In the genomic region with DNA sequence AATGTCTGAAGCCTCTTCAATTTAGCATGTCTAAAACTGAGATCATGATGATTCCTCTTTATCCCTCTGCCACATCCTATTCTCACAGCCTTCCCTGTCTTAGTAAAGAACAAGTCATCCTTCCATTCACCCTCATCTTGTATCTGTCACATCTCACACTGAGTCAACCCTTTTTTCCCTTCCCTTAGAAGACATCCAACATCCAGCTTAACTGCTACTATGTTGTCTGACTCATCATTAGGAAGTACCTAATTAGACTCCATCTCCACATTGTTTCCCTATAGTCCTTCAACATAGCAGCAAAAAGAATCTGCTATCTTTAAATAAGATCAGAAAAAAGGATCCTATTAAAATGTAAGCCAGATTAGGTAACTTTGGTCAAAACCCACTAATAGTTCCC, we compare ENCODE assay signal across 18 cellular contexts.
DNase-seq lines count a peak whose midpoint lies in the region; ATAC-seq, FAIRE-seq and TF ChIP-seq lines count a peak whose summit lies in the region.
"Had no signal": no experiment of that assay in that cellular context is flagged by ENCODE, and none has a peak within 500 bp of the region (broad histone marks: within the 10 kb centered on the region; RNA-seq: fewer than 3 reads in every experiment).

No MANE protein-coding gene starts in this region.

- no peak overlapping the region for H3K23ac ChIP-seq in mesendoderm (ENCODE audit: low read length)

- no peak overlapping the region for H4K8ac ChIP-seq in mesendoderm (ENCODE audit: low read depth, low read length)

- no peak overlapping the region for H2AK5ac ChIP-seq in mesendoderm (ENCODE audit: low read length)

- H3K9ac ChIP-seq in mesendoderm (ENCODE audit: low read length): no peak overlapping the region

- H4K5ac ChIP-seq in mesendoderm (ENCODE audit: low read length): no peak overlapping the region

- no peak overlapping the region for H3K56ac ChIP-seq in mesendoderm (ENCODE audit: low read length)

- FAIRE-seq in HTR-8/SVneo (lab: Jason Lieb, UNC): peak; percentile 31
- FAIRE-seq: urothelium cell line had no signal

- H3K4me2 ChIP-seq in mesendoderm (ENCODE audit: low read length): no peak overlapping the region

- H2BK120ac ChIP-seq in mesendoderm (ENCODE audit: low read depth, low read length): no peak overlapping the region

- H3K36me3 ChIP-seq in mesendoderm (ENCODE audit: control insufficient read depth, insufficient read depth, low read length): no peaks in the 10 kb centered on the region

- no peak overlapping the region for H3K27ac ChIP-seq in mesendoderm (ENCODE audit: low read depth, low read length)
- H3K27ac ChIP-seq: C4-2B had no signal

- no peaks in the 10 kb centered on the region for H3K27me3 ChIP-seq in mesendoderm (ENCODE audit: insufficient read depth, low read length, poor library complexity)

- ATAC-seq in GM19395 (IDR thresholded peaks at IDR 0.05; ENCODE audit: unreplicated experiment): no peak
- ATAC-seq: stimulated activated effector memory CD8-positive, alpha-beta T cell treated with anti-CD3 and anti-CD28 coated beads, Interleukin-12 subunit alpha, Interleukin-12 subunit beta, amount 100 ng/mL, for 72 hours had no signal

- DNase-seq in AG20443 (ENCODE audit: low spot score): peak; percentile 33
- peak; percentile 14 for DNase-seq in HTR-8/SVneo (ENCODE audit: insufficient read length, low spot score)
- DNase-seq in choroid plexus epithelial cell (ENCODE audit: low read depth): peak; percentile 22
- DNase-seq in mesendoderm: peak; percentile 37
- no peak for DNase-seq in NCI-H187 treated with DMSO at 0.1 percent for 48 hours (lab: John Stamatoyannopoulos, UW)
- DNase-seq in ureter (ENCODE audit: low spot score): no peak
- DNase-seq in SK-N-DZ (ENCODE audit: low spot score): no peak
- DNase-seq: activated CD4-positive, alpha-beta T cell treated with anti-CD3 and anti-CD28 coated beads, Interleukin-2, amount 50 U/mL, for 4 hours; midbrain; NCI-H1436; NCI-H524; RPMI8226; stimulated activated CD4-positive, alpha-beta T cell treated with anti-CD3 and anti-CD28 coated beads, Interleukin-2, amount 100 ng/mL, for 48 hours; T-helper 9 cell had no signal

- no peak overlapping the region for H3K4me3 ChIP-seq in choroid plexus epithelial cell (ENCODE audit: low read depth, low read length)
- H3K4me3 ChIP-seq in mesendoderm (ENCODE audit: low read length): no peak overlapping the region

- H3K4ac ChIP-seq in mesendoderm (ENCODE audit: low read depth, low read length): no peak overlapping the region

- H3K79me1 ChIP-seq in mesendoderm (ENCODE audit: low read length): no peaks in the 10 kb centered on the region

- H2BK15ac ChIP-seq in mesendoderm (replicated peaks; ENCODE audit: low read depth): no peak overlapping the region

- TF ChIP-seq CTCF in choroid plexus epithelial cell (conservative IDR thresholded peaks at IDR 0.05; ENCODE audit: low read depth, low read length): no peak

- H3K79me2 ChIP-seq in mesendoderm (ENCODE audit: control insufficient read depth, insufficient read depth, low read length): no peaks in the 10 kb centered on the region

- no peaks in the 10 kb centered on the region for H3K4me1 ChIP-seq in mesendoderm (ENCODE audit: control insufficient read depth, low read depth, low read length)

- H3K18ac ChIP-seq in mesendoderm (ENCODE audit: low read length): no peak overlapping the region

- H2BK5ac ChIP-seq in mesendoderm (ENCODE audit: low read length): no peak overlapping the region

Comparison
In these comparisons a context has a peak if more than half of its experiments do, and no peak if none do; other contexts are left out.
1. DNase-seq: peak in AG20443 (single experiment), HTR-8/SVneo (single experiment), choroid plexus epithelial cell (single experiment) and mesendoderm (single experiment); none in NCI-H187 treated with DMSO at 0.1 percent for 48 hours (single experiment), ureter (single experiment) and SK-N-DZ (single experiment).